ENCODE assay signal across 1 cellular context in the genomic region with DNA sequence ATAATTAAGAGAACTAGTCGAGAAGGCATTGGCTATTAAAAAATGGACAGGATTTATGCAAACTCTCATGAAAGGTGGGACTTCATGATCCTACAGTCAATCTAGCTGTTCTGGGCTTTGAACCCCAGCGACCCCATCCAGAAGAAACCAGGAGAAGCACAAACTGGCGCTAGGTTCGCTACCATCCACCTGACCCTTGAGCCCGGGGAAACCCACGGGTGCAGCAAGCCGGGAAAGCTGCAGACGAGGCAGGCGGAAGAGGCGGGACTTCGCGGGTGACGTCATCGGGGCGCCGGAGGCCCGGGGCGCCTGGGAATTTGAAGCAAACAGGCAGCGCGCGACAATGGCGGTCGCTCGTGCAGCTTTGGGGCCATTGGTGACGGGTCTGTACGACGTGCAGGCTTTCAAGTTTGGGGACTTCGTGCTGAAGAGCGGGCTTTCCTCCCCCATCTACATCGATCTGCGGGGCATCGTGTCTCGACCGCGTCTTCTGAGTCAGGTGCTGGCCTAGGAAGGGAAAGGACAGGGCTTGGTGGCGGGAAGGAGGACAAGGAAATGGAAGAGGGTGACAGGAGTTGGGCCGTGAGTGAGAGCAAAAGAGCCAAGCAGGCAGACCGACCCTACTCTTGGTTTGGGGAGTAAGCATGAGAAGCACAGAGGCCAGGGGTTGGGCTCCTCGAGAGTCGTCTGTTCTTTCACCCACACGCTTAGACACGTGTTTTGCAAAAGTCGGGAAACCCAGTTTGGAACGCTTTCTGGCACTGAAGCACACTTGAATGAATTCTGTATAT.
A peak's percentile ranks its signal among the peaks of the same experiment; 100 is the strongest.
TF ChIP-seq lines count a peak whose summit lies in the region.

A gene (plus strand): TSS at position 324 of the 791 bp plus-strand sequence. CDS start 20 bp downstream, at position 344.

TF ChIP-seq in HepG2, 621 proteins besides CTCF, POLR2A, EP300 and RAD21 (continued from another document and continues in another):
- TF ChIP-seq, protein P1, sequence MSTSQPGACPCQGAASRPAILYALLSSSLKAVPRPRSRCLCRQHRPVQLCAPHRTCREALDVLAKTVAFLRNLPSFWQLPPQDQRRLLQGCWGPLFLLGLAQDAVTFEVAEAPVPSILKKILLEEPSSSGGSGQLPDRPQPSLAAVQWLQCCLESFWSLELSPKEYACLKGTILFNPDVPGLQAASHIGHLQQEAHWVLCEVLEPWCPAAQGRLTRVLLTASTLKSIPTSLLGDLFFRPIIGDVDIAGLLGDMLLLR (CRISPR knock-in tag; IDR thresholded peaks at IDR 0.05): 0 out of 2 replicates have a peak, but pooled peaks have one; percentile 42
- TF ChIP-seq ZNF598 (CRISPR knock-in tag; IDR thresholded peaks at IDR 0.05; ENCODE audit: borderline replicate concordance) (peak; percentile 23; the same call in 1 of the 2 replicates), ZFP41 (CRISPR knock-in tag; IDR thresholded peaks at IDR 0.05; ENCODE audit: borderline replicate concordance) (no peak), ZNF792 (CRISPR knock-in tag; IDR thresholded peaks at IDR 0.05) (0 out of 2 replicates have a peak, but pooled peaks have one; percentile 30), SYNCRIP (IDR thresholded peaks at IDR 0.05; ENCODE audit: insufficient read depth, low read depth, low read length) (no peak), ZNF839 (CRISPR knock-in tag; IDR thresholded peaks at IDR 0.05; ENCODE audit: borderline replicate concordance) (0 out of 2 replicates have a peak, but pooled peaks have one; percentile 49), HNRNPLL (IDR thresholded peaks at IDR 0.05; ENCODE audit: low read depth, low read length, poor library complexity, severe bottlenecking) (peak; percentile 62), FOXP1 (IDR thresholded peaks at IDR 0.05) (no peak), FOXP1 (CRISPR knock-in tag; IDR thresholded peaks at IDR 0.05) (no peak), ZFP62 (CRISPR knock-in tag; IDR thresholded peaks at IDR 0.05) (no peak), ZNF788 (CRISPR knock-in tag; IDR thresholded peaks at IDR 0.05; ENCODE audit: borderline replicate concordance) (peak; percentile 92; the same call in 1 of the 2 replicates), ZNF577 (CRISPR knock-in tag; IDR thresholded peaks at IDR 0.05; ENCODE audit: borderline replicate concordance, low read depth) (no peak), ZFP36 (IDR thresholded peaks at IDR 0.05; ENCODE audit: borderline replicate concordance, low read depth, low read length, partially characterized antibody) (no peak), ATM (IDR thresholded peaks at IDR 0.05; ENCODE audit: borderline replicate concordance) (no peak), NONO (IDR thresholded peaks at IDR 0.05) (no peak), NONO (CRISPR knock-in tag; conservative IDR thresholded peaks at IDR 0.05) (peak; percentile 88), ELF4 (CRISPR knock-in tag; IDR thresholded peaks at IDR 0.05; ENCODE audit: borderline replicate concordance) (peak; percentile 49; the same call in 1 of the 2 replicates), ZNF232 (CRISPR knock-in tag; IDR thresholded peaks at IDR 0.05; ENCODE audit: borderline replicate concordance) (0 out of 2 replicates have a peak, but pooled peaks have one; percentile 59), DR1 (CRISPR knock-in tag; IDR thresholded peaks at IDR 0.05) (peak; percentile 76), ZNF589 (CRISPR knock-in tag; conservative IDR thresholded peaks at IDR 0.05) (no peak; the same call in none of the 2 replicates), ZNF431 (CRISPR knock-in tag; IDR thresholded peaks at IDR 0.05; ENCODE audit: borderline replicate concordance, low read depth) (no peak), YEATS4 (CRISPR knock-in tag; IDR thresholded peaks at IDR 0.05; ENCODE audit: borderline replicate concordance) (peak; percentile 61), ZNF644 (CRISPR knock-in tag; IDR thresholded peaks at IDR 0.05; ENCODE audit: low read depth) (0 out of 2 replicates have a peak, but pooled peaks have one; percentile 29), SIX4 (CRISPR knock-in tag; IDR thresholded peaks at IDR 0.05) (no peak; the same call in 1 of the 2 replicates), HOXA5 (CRISPR knock-in tag; IDR thresholded peaks at IDR 0.05) (peak; percentile 71; the same call in 1 of the 2 replicates), ZNF761 (CRISPR knock-in tag; conservative IDR thresholded peaks at IDR 0.05) (0 out of 2 replicates have a peak, but pooled peaks have one; percentile 73), ZFP82 (CRISPR knock-in tag; IDR thresholded peaks at IDR 0.05; ENCODE audit: borderline replicate concordance) (no peak), TMF1 (CRISPR knock-in tag; IDR thresholded peaks at IDR 0.05; ENCODE audit: low read depth) (no peak; the same call in 1 of the 2 replicates), ARID2 (CRISPR knock-in tag; IDR thresholded peaks at IDR 0.05; ENCODE audit: borderline replicate concordance) (no peak), BCL6 (CRISPR knock-in tag; IDR thresholded peaks at IDR 0.05) (no peak), NPAS2 (CRISPR knock-in tag; IDR thresholded peaks at IDR 0.05; ENCODE audit: borderline replicate concordance) (no peak), HDAC2 (CRISPR knock-in tag; IDR thresholded peaks at IDR 0.05) (peak; percentile 87), SETDB1 (CRISPR knock-in tag; IDR thresholded peaks at IDR 0.05; ENCODE audit: borderline replicate concordance) (no peak), ZNF674 (CRISPR knock-in tag; IDR thresholded peaks at IDR 0.05; ENCODE audit: low read depth) (no peak)
- TF ChIP-seq, protein P2, sequence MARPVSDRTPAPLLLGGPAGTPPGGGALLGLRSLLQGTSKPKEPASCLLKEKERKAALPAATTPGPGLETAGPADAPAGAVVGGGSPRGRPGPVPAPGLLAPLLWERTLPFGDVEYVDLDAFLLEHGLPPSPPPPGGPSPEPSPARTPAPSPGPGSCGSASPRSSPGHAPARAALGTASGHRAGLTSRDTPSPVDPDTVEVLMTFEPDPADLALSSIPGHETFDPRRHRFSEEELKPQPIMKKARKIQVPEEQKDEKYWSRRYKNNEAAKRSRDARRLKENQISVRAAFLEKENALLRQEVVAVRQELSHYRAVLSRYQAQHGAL (CRISPR knock-in tag; IDR thresholded peaks at IDR 0.05; ENCODE audit: not compliant biosample characterization): no peak
- TF ChIP-seq, protein P3, sequence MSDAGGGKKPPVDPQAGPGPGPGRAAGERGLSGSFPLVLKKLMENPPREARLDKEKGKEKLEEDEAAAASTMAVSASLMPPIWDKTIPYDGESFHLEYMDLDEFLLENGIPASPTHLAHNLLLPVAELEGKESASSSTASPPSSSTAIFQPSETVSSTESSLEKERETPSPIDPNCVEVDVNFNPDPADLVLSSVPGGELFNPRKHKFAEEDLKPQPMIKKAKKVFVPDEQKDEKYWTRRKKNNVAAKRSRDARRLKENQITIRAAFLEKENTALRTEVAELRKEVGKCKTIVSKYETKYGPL (CRISPR knock-in tag; IDR thresholded peaks at IDR 0.05): no peak; the same call in 1 of the 2 replicates
- TF ChIP-seq, protein P4, sequence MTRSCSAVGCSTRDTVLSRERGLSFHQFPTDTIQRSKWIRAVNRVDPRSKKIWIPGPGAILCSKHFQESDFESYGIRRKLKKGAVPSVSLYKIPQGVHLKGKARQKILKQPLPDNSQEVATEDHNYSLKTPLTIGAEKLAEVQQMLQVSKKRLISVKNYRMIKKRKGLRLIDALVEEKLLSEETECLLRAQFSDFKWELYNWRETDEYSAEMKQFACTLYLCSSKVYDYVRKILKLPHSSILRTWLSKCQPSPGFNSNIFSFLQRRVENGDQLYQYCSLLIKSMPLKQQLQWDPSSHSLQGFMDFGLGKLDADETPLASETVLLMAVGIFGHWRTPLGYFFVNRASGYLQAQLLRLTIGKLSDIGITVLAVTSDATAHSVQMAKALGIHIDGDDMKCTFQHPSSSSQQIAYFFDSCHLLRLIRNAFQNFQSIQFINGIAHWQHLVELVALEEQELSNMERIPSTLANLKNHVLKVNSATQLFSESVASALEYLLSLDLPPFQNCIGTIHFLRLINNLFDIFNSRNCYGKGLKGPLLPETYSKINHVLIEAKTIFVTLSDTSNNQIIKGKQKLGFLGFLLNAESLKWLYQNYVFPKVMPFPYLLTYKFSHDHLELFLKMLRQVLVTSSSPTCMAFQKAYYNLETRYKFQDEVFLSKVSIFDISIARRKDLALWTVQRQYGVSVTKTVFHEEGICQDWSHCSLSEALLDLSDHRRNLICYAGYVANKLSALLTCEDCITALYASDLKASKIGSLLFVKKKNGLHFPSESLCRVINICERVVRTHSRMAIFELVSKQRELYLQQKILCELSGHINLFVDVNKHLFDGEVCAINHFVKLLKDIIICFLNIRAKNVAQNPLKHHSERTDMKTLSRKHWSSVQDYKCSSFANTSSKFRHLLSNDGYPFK (CRISPR knock-in tag; IDR thresholded peaks at IDR 0.05; ENCODE audit: borderline replicate concordance): peak; percentile 99
- TF ChIP-seq, protein P5, sequence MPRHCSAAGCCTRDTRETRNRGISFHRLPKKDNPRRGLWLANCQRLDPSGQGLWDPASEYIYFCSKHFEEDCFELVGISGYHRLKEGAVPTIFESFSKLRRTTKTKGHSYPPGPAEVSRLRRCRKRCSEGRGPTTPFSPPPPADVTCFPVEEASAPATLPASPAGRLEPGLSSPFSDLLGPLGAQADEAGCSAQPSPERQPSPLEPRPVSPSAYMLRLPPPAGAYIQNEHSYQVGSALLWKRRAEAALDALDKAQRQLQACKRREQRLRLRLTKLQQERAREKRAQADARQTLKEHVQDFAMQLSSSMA (CRISPR knock-in tag; IDR thresholded peaks at IDR 0.05): no peak; the same call in 1 of the 2 replicates
- TF ChIP-seq, protein P6, sequence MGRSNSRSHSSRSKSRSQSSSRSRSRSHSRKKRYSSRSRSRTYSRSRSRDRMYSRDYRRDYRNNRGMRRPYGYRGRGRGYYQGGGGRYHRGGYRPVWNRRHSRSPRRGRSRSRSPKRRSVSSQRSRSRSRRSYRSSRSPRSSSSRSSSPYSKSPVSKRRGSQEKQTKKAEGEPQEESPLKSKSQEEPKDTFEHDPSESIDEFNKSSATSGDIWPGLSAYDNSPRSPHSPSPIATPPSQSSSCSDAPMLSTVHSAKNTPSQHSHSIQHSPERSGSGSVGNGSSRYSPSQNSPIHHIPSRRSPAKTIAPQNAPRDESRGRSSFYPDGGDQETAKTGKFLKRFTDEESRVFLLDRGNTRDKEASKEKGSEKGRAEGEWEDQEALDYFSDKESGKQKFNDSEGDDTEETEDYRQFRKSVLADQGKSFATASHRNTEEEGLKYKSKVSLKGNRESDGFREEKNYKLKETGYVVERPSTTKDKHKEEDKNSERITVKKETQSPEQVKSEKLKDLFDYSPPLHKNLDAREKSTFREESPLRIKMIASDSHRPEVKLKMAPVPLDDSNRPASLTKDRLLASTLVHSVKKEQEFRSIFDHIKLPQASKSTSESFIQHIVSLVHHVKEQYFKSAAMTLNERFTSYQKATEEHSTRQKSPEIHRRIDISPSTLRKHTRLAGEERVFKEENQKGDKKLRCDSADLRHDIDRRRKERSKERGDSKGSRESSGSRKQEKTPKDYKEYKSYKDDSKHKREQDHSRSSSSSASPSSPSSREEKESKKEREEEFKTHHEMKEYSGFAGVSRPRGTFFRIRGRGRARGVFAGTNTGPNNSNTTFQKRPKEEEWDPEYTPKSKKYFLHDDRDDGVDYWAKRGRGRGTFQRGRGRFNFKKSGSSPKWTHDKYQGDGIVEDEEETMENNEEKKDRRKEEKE (IDR thresholded peaks at IDR 0.05): no peak
- TF ChIP-seq, protein P7, sequence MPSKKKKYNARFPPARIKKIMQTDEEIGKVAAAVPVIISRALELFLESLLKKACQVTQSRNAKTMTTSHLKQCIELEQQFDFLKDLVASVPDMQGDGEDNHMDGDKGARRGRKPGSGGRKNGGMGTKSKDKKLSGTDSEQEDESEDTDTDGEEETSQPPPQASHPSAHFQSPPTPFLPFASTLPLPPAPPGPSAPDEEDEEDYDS (CRISPR knock-in tag; IDR thresholded peaks at IDR 0.05): peak; percentile 80
- TF ChIP-seq, protein P8, sequence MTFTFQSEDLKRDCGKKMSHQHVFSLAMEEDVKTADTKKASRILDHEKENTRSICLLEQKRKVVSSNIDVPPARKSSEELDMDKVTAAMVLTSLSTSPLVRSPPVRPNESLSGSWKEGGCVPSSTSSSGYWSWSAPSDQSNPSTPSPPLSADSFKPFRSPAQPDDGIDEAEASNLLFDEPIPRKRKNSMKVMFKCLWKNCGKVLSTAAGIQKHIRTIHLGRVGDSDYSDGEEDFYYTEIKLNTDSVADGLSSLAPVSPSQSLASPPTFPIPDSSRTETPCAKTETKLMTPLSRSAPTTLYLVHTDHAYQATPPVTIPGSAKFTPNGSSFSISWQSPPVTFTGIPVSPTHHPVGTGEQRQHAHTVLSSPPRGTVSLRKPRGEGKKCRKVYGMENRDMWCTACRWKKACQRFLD (CRISPR knock-in tag; IDR thresholded peaks at IDR 0.05; ENCODE audit: borderline replicate concordance): peak; percentile 45; the same call in 1 of the 2 replicates
- TF ChIP-seq, protein P9, sequence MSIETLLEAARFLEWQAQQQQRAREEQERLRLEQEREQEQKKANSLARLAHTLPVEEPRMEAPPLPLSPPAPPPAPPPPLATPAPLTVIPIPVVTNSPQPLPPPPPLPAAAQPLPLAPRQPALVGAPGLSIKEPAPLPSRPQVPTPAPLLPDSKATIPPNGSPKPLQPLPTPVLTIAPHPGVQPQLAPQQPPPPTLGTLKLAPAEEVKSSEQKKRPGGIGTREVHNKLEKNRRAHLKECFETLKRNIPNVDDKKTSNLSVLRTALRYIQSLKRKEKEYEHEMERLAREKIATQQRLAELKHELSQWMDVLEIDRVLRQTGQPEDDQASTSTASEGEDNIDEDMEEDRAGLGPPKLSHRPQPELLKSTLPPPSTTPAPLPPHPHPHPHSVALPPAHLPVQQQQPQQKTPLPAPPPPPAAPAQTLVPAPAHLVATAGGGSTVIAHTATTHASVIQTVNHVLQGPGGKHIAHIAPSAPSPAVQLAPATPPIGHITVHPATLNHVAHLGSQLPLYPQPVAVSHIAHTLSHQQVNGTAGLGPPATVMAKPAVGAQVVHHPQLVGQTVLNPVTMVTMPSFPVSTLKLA (IDR thresholded peaks at IDR 0.05): no peak
- TF ChIP-seq, protein P10, sequence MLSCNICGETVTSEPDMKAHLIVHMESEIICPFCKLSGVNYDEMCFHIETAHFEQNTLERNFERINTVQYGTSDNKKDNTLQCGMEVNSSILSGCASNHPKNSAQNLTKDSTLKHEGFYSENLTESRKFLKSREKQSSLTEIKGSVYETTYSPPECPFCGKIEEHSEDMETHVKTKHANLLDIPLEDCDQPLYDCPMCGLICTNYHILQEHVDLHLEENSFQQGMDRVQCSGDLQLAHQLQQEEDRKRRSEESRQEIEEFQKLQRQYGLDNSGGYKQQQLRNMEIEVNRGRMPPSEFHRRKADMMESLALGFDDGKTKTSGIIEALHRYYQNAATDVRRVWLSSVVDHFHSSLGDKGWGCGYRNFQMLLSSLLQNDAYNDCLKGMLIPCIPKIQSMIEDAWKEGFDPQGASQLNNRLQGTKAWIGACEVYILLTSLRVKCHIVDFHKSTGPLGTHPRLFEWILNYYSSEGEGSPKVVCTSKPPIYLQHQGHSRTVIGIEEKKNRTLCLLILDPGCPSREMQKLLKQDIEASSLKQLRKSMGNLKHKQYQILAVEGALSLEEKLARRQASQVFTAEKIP (CRISPR knock-in tag; IDR thresholded peaks at IDR 0.05; ENCODE audit: borderline replicate concordance): no peak
- TF ChIP-seq, protein P11, sequence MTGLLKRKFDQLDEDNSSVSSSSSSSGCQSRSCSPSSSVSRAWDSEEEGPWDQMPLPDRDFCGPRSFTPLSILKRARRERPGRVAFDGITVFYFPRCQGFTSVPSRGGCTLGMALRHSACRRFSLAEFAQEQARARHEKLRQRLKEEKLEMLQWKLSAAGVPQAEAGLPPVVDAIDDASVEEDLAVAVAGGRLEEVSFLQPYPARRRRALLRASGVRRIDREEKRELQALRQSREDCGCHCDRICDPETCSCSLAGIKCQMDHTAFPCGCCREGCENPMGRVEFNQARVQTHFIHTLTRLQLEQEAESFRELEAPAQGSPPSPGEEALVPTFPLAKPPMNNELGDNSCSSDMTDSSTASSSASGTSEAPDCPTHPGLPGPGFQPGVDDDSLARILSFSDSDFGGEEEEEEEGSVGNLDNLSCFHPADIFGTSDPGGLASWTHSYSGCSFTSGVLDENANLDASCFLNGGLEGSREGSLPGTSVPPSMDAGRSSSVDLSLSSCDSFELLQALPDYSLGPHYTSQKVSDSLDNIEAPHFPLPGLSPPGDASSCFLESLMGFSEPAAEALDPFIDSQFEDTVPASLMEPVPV (CRISPR knock-in tag; IDR thresholded peaks at IDR 0.05): peak; percentile 43; the same call in 1 of the 2 replicates
